ENCODE assay signal across 13 cellular contexts in the genomic region with DNA sequence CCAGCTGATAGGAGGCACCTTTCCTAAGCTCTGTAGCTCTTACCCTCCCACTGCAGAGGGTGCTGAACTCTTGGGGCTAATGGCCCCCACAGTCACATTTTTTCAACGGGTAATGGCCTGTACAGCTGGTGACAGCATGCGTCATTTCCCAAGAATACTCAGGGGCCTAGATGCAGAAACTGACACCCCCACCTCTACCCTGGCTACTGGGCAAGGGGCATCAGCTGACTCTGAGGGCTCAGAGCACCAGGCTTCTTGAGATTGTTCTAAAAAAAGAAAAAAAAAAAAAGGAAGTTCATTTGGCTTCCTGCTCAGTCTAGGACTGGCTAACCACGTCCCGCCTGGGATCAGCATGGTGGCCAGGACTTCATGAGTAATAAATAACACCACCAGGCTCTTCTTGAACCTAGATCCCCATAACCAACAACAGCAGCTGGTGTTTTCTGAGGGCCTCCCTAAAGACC. TPM values are rescaled to one million over a fixed set of nuclear protein-coding genes. Genes with fewer than 3 reads are reported as not detected.
DNase-seq lines count a peak whose midpoint lies in the region; ATAC-seq and TF ChIP-seq lines count a peak whose summit lies in the region.
"Had no signal": no experiment of that assay in that cellular context is flagged by ENCODE, and none has a peak within 500 bp of the region (broad histone marks: within the 10 kb centered on the region; RNA-seq: fewer than 3 reads in every experiment).

No MANE protein-coding gene starts in this region.

- peak; percentile 95 for DNase-seq in CD1c-positive myeloid dendritic cell (ENCODE audit: extremely low spot score)
- DNase-seq in NB4 (ENCODE audit: low read depth) = peak; percentile 95
- DNase-seq in foreskin melanocyte = peak; percentile 6
- no peak for DNase-seq in NCI-H1105 treated with DMSO at 0.1 percent for 48 hours (lab: John Stamatoyannopoulos, UW)
- no peak for DNase-seq in BE2C
- DNase-seq: activated T-cell treated with anti-CD3 and anti-CD28 coated beads, Interleukin-2, amount 50 U/mL, for 4 hours; effector CD8-positive, alpha-beta T cell; NCI-H1694 treated with DMSO at 0.1 percent for 48 hours; SW 1271 had no signal

- peaks cover 53 to 55% of the 10 kb centered on the region in 2 experiments for H3K4me1 ChIP-seq in neutrophil (ENCODE audit: control insufficient read depth in 1 of 2, insufficient read depth in 1 of 2, low read depth in 1 of 2, low read length in 1 of 2)
- peaks cover 7% of the 10 kb centered on the region for H3K4me1 ChIP-seq in BE2C

- ATAC-seq in HG02840 (IDR thresholded peaks at IDR 0.05; ENCODE audit: low FRiP score, unreplicated experiment) = no peak
- no peak for ATAC-seq in GM21529 (IDR thresholded peaks at IDR 0.05; ENCODE audit: unreplicated experiment)
- ATAC-seq: activated T-cell treated with anti-CD3 and anti-CD28 coated beads, Interleukin-2, amount 50 U/mL, for 4 hours; left colon had no signal

- H3K9me3 ChIP-seq in neutrophil (no peaks in the 10 kb centered on the region), BE2C (no peaks in the 10 kb centered on the region)

- TF ChIP-seq CTCF in NB4 (IDR thresholded peaks at IDR 0.05; ENCODE audit: low read depth, low read length) = no peak
- TF ChIP-seq CTCF in neutrophil (IDR thresholded peaks at IDR 0.05) = no peak
- TF ChIP-seq CTCF in BE2C (IDR thresholded peaks at IDR 0.05; ENCODE audit: low read depth, low read length) = no peak

- H3K36me3 ChIP-seq in neutrophil = no peaks in the 10 kb centered on the region
- H3K36me3 ChIP-seq in BE2C = no peaks in the 10 kb centered on the region

- TF ChIP-seq POLR2A in NB4 (IDR thresholded peaks at IDR 0.05; ENCODE audit: extremely low read depth, insufficient read length) = no peak

- H3K4me3 ChIP-seq in NB4 (ENCODE audit: low read depth, low read length) = no peak overlapping the region
- H3K4me3 ChIP-seq in neutrophil (ENCODE audit: low read depth in 1 of 2, low read length in 1 of 2) = no peak overlapping the region
- H3K4me3 ChIP-seq in BE2C (ENCODE audit: low read depth, low read length) = no peak overlapping the region

- H3K27ac ChIP-seq in neutrophil = peak overlapping the region; percentile 60

- H3K27me3 ChIP-seq in neutrophil (peaks cover 50% of the 10 kb centered on the region), BE2C (no peaks in the 10 kb centered on the region)

RNA-seq across cellular contexts. Expression of a gene that starts 35.2 kb away (rescaled TPM):
- polyA plus RNA-seq in BE2C (2012; ENCODE audit: insufficient read depth, insufficient read length, low read depth) = 0.71 TPM

Comparison
In these comparisons a context has a peak if more than half of its experiments do, and no peak if none do; other contexts are left out.
1. DNase-seq: peak in CD1c-positive myeloid dendritic cell (single experiment), NB4 (single experiment) and foreskin melanocyte (single experiment); none in NCI-H1105 treated with DMSO at 0.1 percent for 48 hours (single experiment) and BE2C (single experiment).